27 cellular contexts compared by ENCODE assay signal in the genomic region with DNA sequence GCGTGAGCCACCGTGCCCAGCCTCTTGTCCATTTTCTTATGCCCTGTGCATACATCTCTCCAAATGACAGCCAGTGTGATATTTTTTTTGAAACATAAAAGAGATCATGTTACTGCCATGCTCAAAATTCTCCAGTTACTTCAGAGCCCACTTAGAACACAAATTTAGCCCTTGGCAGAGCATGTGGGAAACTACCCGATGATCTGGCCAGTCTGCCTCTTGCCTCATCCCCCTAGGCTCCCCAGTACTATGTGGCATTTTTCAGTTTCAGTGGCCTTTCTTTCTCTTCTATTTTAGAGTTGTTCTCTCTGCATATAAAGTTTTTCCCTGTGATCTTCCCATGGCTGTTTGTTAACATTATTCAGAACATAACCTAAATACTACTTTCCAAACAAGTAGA.
"Had no signal": no experiment of that assay in that cellular context is flagged by ENCODE, and none has a peak within 500 bp of the region (broad histone marks: within the 10 kb centered on the region; RNA-seq: fewer than 3 reads in every experiment).

No MANE protein-coding gene starts in this region.

- H3K27me3 ChIP-seq: ascending aorta, body of pancreas had no signal

- H3K4me3 Mint-ChIP-seq: activated CD4-positive, alpha-beta memory T cell treated with anti-CD3 and anti-CD28 coated beads for 36 hours; activated CD4-positive, alpha-beta T cell treated with anti-CD3 and anti-CD28 coated beads, Interleukin-2, amount 10 ng/mL, durations not matched to agents 7 days and 5 days; activated naive CD8-positive, alpha-beta T cell treated with anti-CD3 and anti-CD28 coated beads, Interleukin-2, amount 50 U/mL, for 24 hours; activated T-cell treated with anti-CD3 and anti-CD28 coated beads, Interleukin-2, amount 50 U/mL, for 4 hours; central memory CD8-positive, alpha-beta T cell; T-helper 17 cell had no signal

- H3K36me3 Mint-ChIP-seq: activated CD4-positive, alpha-beta memory T cell treated with anti-CD3 and anti-CD28 coated beads for 36 hours; activated naive CD4-positive, alpha-beta T cell treated with anti-CD3 and anti-CD28 coated beads, Interleukin-2, amount 50 U/mL, for 72 hours had no signal

- H3K27ac ChIP-seq: ascending aorta, body of pancreas, KMS-11, VCaP had no signal

- H3K36me3 ChIP-seq: ascending aorta had no signal

- ATAC-seq: activated naive CD4-positive, alpha-beta T cell treated with anti-CD3 and anti-CD28 coated beads, Interleukin-2, amount 50 U/mL, for 72 hours; activated naive CD8-positive, alpha-beta T cell treated with anti-CD3 and anti-CD28 coated beads, Interleukin-2, amount 50 U/mL, for 24 hours; activated T-cell treated with anti-CD3 and anti-CD28 coated beads, Interleukin-2, amount 50 U/mL, for 4 hours; body of pancreas; PC-3; T-helper 17 cell had no signal

- H3K27ac Mint-ChIP-seq: activated CD4-positive, alpha-beta memory T cell treated with anti-CD3 and anti-CD28 coated beads for 36 hours; activated CD4-positive, alpha-beta T cell treated with anti-CD3 and anti-CD28 coated beads, Interleukin-2, amount 10 ng/mL, durations not matched to agents 7 days and 5 days; activated naive CD4-positive, alpha-beta T cell treated with anti-CD3 and anti-CD28 coated beads, Interleukin-2, amount 50 U/mL, for 72 hours; activated naive CD8-positive, alpha-beta T cell treated with anti-CD3 and anti-CD28 coated beads, Interleukin-2, amount 50 U/mL, for 24 hours; T-helper 17 cell had no signal

- H3K4me1 Mint-ChIP-seq: activated CD4-positive, alpha-beta T cell treated with anti-CD3 and anti-CD28 coated beads, Interleukin-2, amount 10 ng/mL, durations not matched to agents 7 days and 5 days; activated naive CD8-positive, alpha-beta T cell treated with anti-CD3 and anti-CD28 coated beads, Interleukin-2, amount 50 U/mL, for 24 hours; central memory CD8-positive, alpha-beta T cell; T-helper 17 cell had no signal

- H3K4me3 ChIP-seq: ascending aorta, body of pancreas had no signal

- H3K27me3 Mint-ChIP-seq: activated CD4-positive, alpha-beta memory T cell treated with anti-CD3 and anti-CD28 coated beads for 36 hours; central memory CD8-positive, alpha-beta T cell had no signal

- H3K9me3 Mint-ChIP-seq: activated CD4-positive, alpha-beta memory T cell treated with anti-CD3 and anti-CD28 coated beads for 36 hours; activated CD4-positive, alpha-beta T cell treated with anti-CD3 and anti-CD28 coated beads, Interleukin-2, amount 10 ng/mL, durations not matched to agents 7 days and 5 days; activated naive CD4-positive, alpha-beta T cell treated with anti-CD3 and anti-CD28 coated beads, Interleukin-2, amount 50 U/mL, for 72 hours; activated naive CD8-positive, alpha-beta T cell treated with anti-CD3 and anti-CD28 coated beads, Interleukin-2, amount 50 U/mL, for 24 hours; activated T-cell treated with anti-CD3 and anti-CD28 coated beads, Interleukin-2, amount 50 U/mL, for 4 hours had no signal

- H3K4me1 ChIP-seq: ascending aorta, body of pancreas had no signal

- DNase-seq: activated CD4-positive, alpha-beta memory T cell treated with anti-CD3 and anti-CD28 coated beads for 36 hours; activated CD4-positive, alpha-beta T cell treated with anti-CD3 and anti-CD28 coated beads, Interleukin-2, amount 10 ng/mL, durations not matched to agents 7 days and 5 days; activated CD4-positive, CD25-positive, alpha-beta regulatory T cell; activated CD8-positive, alpha-beta memory T cell treated with anti-CD3 and anti-CD28 coated beads for 24 hours; activated effector memory CD4-positive, alpha-beta T cell treated with anti-CD3 and anti-CD28 coated beads, Interleukin-2, amount 50 U/mL, for 16 hours; activated naive CD4-positive, alpha-beta T cell treated with Interleukin-2 at 50 U/mL for 16 hours; activated naive CD8-positive, alpha-beta T cell treated with anti-CD3 and anti-CD28 coated beads, Interleukin-2, amount 50 U/mL, for 24 hours; activated T-cell treated with anti-CD3 and anti-CD28 coated beads, Interleukin-2, amount 50 U/mL, for 4 hours; amniotic stem cell; body of pancreas; NCI-H1092; NCI-H1417; NCI-H1694; NCI-H2081; NCI-H345; NCI-H510A; NCI-H526 treated with DMSO at 0.1 percent for 48 hours; NCI-H82; PC-3; SIG-M5; T-helper 17 cell; T1000 had no signal

- H3K9me3 ChIP-seq: ascending aorta had no signal
